In genomic region chr12:1908758-1909157, GRCh38 we compare ENCODE assay signal across 29 cellular contexts. TPM values are rescaled to one million over a fixed set of nuclear protein-coding genes. Genes with fewer than 3 reads are reported as not detected.
DNase-seq lines count a peak whose midpoint lies in the region; ATAC-seq and TF ChIP-seq lines count a peak whose summit lies in the region.
"Had no signal": no experiment of that assay in that cellular context is flagged by ENCODE, and none has a peak within 500 bp of the region (broad histone marks: within the 10 kb centered on the region; RNA-seq: fewer than 3 reads in every experiment).

No MANE protein-coding gene starts in this region.

- CTCF ChIA-PET in activated naive CD4-positive, alpha-beta T cell treated with anti-CD3 and anti-CD28 coated beads for 36 hours (lab: Charles Lee), result no interaction called here

- peaks cover 7% of the 10 kb centered on the region for H3K4me1 Mint-ChIP-seq in activated naive CD4-positive, alpha-beta T cell treated with anti-CD3 and anti-CD28 coated beads, Interleukin-2, amount 50 U/mL, for 24 hours
- peaks cover 7% of the 10 kb centered on the region for H3K4me1 Mint-ChIP-seq in activated naive CD4-positive, alpha-beta T cell treated with anti-CD3 and anti-CD28 coated beads for 36 hours (ENCODE audit: low read depth)

- TF ChIP-seq POLR2A in testis (IDR thresholded peaks at IDR 0.05), result no peak

- intact Hi-C loops in activated naive CD4-positive, alpha-beta T cell treated with anti-CD3 and anti-CD28 coated beads for 36 hours (cut with micrococcal nuclease), result no loop called here
- intact Hi-C loops in lower lobe of right lung (cut with DNase I), result no loop called here
- intact Hi-C loops in testis (cut with DNase I; ENCODE audit: low total_unique reads), result no loop called here
- intact Hi-C loops in left cardiac atrium (cut with DNase I), result no loop called here

- no peak for TF ChIP-seq CTCF in lower lobe of right lung (IDR thresholded peaks at IDR 0.05)
- no peak for TF ChIP-seq CTCF in testis (IDR thresholded peaks at IDR 0.05)

- ATAC-seq in lower lobe of right lung (no peak), HG02973 (IDR thresholded peaks at IDR 0.05; ENCODE audit: unreplicated experiment) (no peak), left cardiac atrium (no peak)
- ATAC-seq: esophagus mucosa, GM12878 had no signal

- 65 to 81% methylated on average over 17 to 19 of the region's 26 CpGs for WGBS in testis, 2 donors

- H3K4me1 ChIP-seq in lower lobe of right lung (peaks cover 6% of the 10 kb centered on the region), testis (no peaks in the 10 kb centered on the region)
- H3K4me1 ChIP-seq: foreskin keratinocyte, Peyer's patch had no signal

- no peaks in the 10 kb centered on the region for H3K36me3 ChIP-seq in lower lobe of right lung
- no peaks in the 10 kb centered on the region for H3K36me3 ChIP-seq in testis (ENCODE audit: low read depth, missing control alignments)
- H3K36me3 ChIP-seq: heart right ventricle, Peyer's patch had no signal

- H3K27ac ChIP-seq in lower lobe of right lung, result no peak overlapping the region
- no peak overlapping the region for H3K27ac ChIP-seq in testis
- H3K27ac ChIP-seq: BLaER1, foreskin keratinocyte, heart right ventricle, Peyer's patch, skin epidermis, WERI-Rb-1 had no signal

- H3K36me3 Mint-ChIP-seq in activated naive CD4-positive, alpha-beta T cell treated with anti-CD3 and anti-CD28 coated beads, Interleukin-2, amount 50 U/mL, for 24 hours, result peaks cover 4% of the 10 kb centered on the region
- H3K36me3 Mint-ChIP-seq in activated naive CD4-positive, alpha-beta T cell treated with anti-CD3 and anti-CD28 coated beads for 36 hours (ENCODE audit: low read depth), result peaks cover 2% of the 10 kb centered on the region

- no peak for DNase-seq in activated naive CD4-positive, alpha-beta T cell treated with anti-CD3 and anti-CD28 coated beads for 36 hours
- peak; percentile 2 for DNase-seq in H4 (ENCODE audit: low spot score)
- DNase-seq in lower lobe of right lung, result peak; percentile 24
- DNase-seq in testis, result peak; percentile 23
- no peak for DNase-seq in NCI-H2227 treated with DMSO at 0.1 percent for 48 hours (lab: John Stamatoyannopoulos, UW)
- no peak for DNase-seq in left cardiac atrium
- DNase-seq: activated CD4-positive, alpha-beta T cell treated with anti-CD3 and anti-CD28 coated beads for 48 hours; activated naive CD8-positive, alpha-beta T cell treated with anti-CD3 and anti-CD28 coated beads, Interleukin-2, amount 10 ng/mL, durations not matched to agents 7 days and 5 days; caudate nucleus; cortex of kidney; foreskin keratinocyte; GOT3; heart right ventricle; left colon; NCI-H1048; NCI-H187; NCI-H69; nucleus accumbens; SW 1271; T1000; WERI-Rb-1 had no signal

- H3K27ac Mint-ChIP-seq in activated naive CD4-positive, alpha-beta T cell treated with anti-CD3 and anti-CD28 coated beads, Interleukin-2, amount 50 U/mL, for 24 hours, result no peak overlapping the region
- H3K27ac Mint-ChIP-seq in activated naive CD4-positive, alpha-beta T cell treated with anti-CD3 and anti-CD28 coated beads for 36 hours, result no peak overlapping the region
- H3K27ac Mint-ChIP-seq: activated naive CD8-positive, alpha-beta T cell treated with anti-CD3 and anti-CD28 coated beads, Interleukin-2, amount 10 ng/mL, durations not matched to agents 7 days and 5 days; activated T-helper 1 cell treated with anti-CD3 and anti-CD28 coated beads, Interleukin-12 subunit alpha, Interleukin-12 subunit beta, Interleukin-2, Interleukin-4 antibody, amounts not matched to agents 30 ng/mL and 10 ng/mL and 1 ng/mL, durations not matched to agents 14 hours and 24 hours and 36 hours had no signal

- peak overlapping the region; percentile 43 for H3K4me3 Mint-ChIP-seq in activated naive CD4-positive, alpha-beta T cell treated with anti-CD3 and anti-CD28 coated beads, Interleukin-2, amount 50 U/mL, for 24 hours
- H3K4me3 Mint-ChIP-seq in activated naive CD4-positive, alpha-beta T cell treated with anti-CD3 and anti-CD28 coated beads for 36 hours, result no peak overlapping the region
- H3K4me3 Mint-ChIP-seq: activated naive CD8-positive, alpha-beta T cell treated with anti-CD3 and anti-CD28 coated beads, Interleukin-2, amount 10 ng/mL, durations not matched to agents 7 days and 5 days; activated T-helper 1 cell treated with anti-CD3 and anti-CD28 coated beads, Interleukin-12 subunit alpha, Interleukin-12 subunit beta, Interleukin-2, Interleukin-4 antibody, amounts not matched to agents 30 ng/mL and 10 ng/mL and 1 ng/mL, durations not matched to agents 14 hours and 24 hours and 36 hours had no signal

- H3K9me3 ChIP-seq in lower lobe of right lung (peaks cover 15% of the 10 kb centered on the region), testis (no peaks in the 10 kb centered on the region)

- no peaks in the 10 kb centered on the region for H3K27me3 ChIP-seq in lower lobe of right lung (ENCODE audit: low read depth)
- H3K27me3 ChIP-seq in testis, result no peaks in the 10 kb centered on the region
- H3K27me3 ChIP-seq: BLaER1 had no signal

- H3K9me3 Mint-ChIP-seq in activated naive CD4-positive, alpha-beta T cell treated with anti-CD3 and anti-CD28 coated beads, Interleukin-2, amount 50 U/mL, for 24 hours, result peaks cover 15% of the 10 kb centered on the region
- H3K9me3 Mint-ChIP-seq in activated naive CD4-positive, alpha-beta T cell treated with anti-CD3 and anti-CD28 coated beads for 36 hours, result peaks cover 21% of the 10 kb centered on the region

- no peak overlapping the region for H3K4me3 ChIP-seq in lower lobe of right lung
- peak overlapping the region in 1 of 2 donors; percentile 51 for H3K4me3 ChIP-seq in testis
- H3K4me3 ChIP-seq: BLaER1, GM12878 had no signal

- peaks cover 2% of the 10 kb centered on the region for H3K27me3 Mint-ChIP-seq in activated naive CD4-positive, alpha-beta T cell treated with anti-CD3 and anti-CD28 coated beads, Interleukin-2, amount 50 U/mL, for 24 hours
- H3K27me3 Mint-ChIP-seq in activated naive CD4-positive, alpha-beta T cell treated with anti-CD3 and anti-CD28 coated beads for 36 hours (ENCODE audit: low read depth), result peaks cover 8% of the 10 kb centered on the region

RNA-seq across cellular contexts. Expression of gene CACNA2D4, which starts 9.7 kb away (rescaled TPM):
- 1 to 10 TPM; 2.1 to 2.7 TPM for total RNA-seq in activated naive CD4-positive, alpha-beta T cell treated with anti-CD3 and anti-CD28 coated beads for 36 hours
- not detected in 2 replicates for total RNA-seq in H4 (2014; rRNA removed; shearing (Covaris generic))
- total RNA-seq in lower lobe of right lung, result 7.0 TPM
- 10 to 100 TPM; 15.8 to 18.3 TPM for total RNA-seq in testis
- polyA plus RNA-seq in testis (ENCODE audit: insufficient read depth, low read depth, low replicate concordance), result 10.8 TPM
- 1 to 10 TPM; 1.7 to 2.6 TPM for total RNA-seq in left cardiac atrium

Comparison
In these comparisons a context has a peak if more than half of its experiments do, and no peak if none do; other contexts are left out.
1. DNase-seq: peak in H4 (single experiment), lower lobe of right lung (single experiment) and testis (single experiment); none in activated naive CD4-positive, alpha-beta T cell treated with anti-CD3 and anti-CD28 coated beads for 36 hours (single experiment), NCI-H2227 treated with DMSO at 0.1 percent for 48 hours (single experiment) and left cardiac atrium (single experiment).